In the genomic region with DNA sequence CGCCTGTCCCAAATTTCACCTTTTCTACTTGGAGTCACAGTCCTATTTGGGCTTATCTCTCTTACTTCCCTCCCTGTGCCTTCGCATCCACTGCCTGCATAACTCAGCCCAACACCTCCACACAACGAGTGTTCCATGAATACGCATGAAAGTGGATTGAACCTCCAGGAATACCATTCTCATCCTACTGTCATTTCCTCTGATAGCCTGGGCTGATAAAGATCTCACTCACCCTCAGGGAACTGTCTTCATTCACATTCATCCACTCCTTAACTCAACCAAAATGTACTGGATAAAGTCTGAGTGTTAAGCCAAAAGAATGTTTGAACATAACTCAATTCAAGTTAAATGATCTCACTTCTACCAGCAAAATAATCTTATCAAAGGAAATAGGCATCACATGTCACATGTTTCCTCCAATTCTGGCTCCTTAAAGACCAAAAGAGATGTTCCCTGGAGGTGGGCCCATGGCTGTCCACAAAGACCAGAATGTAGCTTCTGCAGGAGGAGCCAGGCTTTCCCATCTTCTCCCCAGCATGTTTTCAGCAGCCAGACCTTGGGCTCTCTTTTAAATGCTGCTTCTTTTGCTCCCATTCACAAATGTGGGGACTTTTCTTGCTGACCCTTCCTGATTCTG, we compare ENCODE assay signal across 32 cellular contexts. TPM values are rescaled to one million over a fixed set of nuclear protein-coding genes. Genes with fewer than 3 reads are reported as not detected.
A peak's percentile ranks its signal among the peaks of the same experiment; 100 is the strongest.
DNase-seq lines count a peak whose midpoint lies in the region; ATAC-seq, FAIRE-seq and TF ChIP-seq lines count a peak whose summit lies in the region.
"Had no signal": no experiment of that assay in that cellular context is flagged by ENCODE, and none has a peak within 500 bp of the region (broad histone marks: within the 10 kb centered on the region; RNA-seq: fewer than 3 reads in every experiment).

No MANE protein-coding gene starts in this region.

- H3K27me3 Mint-ChIP-seq in MCF 10A (ENCODE audit: insufficient read depth, unreplicated experiment): no peaks in the 10 kb centered on the region
- H3K27me3 Mint-ChIP-seq: stimulated activated naive B cell treated with anti-CD40 and anti-IgM and Interleukin-4, amounts not matched to agents 10 μg/mL and 1 μg/mL and 100 μg/mL, for 72 hours had no signal

- H2BK20ac ChIP-seq in IMR-90 (ENCODE audit: low read depth, low read length) (peak overlapping the region; percentile 50; the same call in 1 of the 2 replicates), H1 (ENCODE audit: low read length) (no peak overlapping the region; the same call in 1 of the 2 replicates)

- intact Hi-C loops in mammary epithelial cell (cut with micrococcal nuclease): no loop called here
- intact Hi-C loops in MCF 10A (cut with micrococcal nuclease): no loop called here
- intact Hi-C loops in IMR-90 (cut with micrococcal nuclease): no loop called here

- peak overlapping the region; percentile 53; the same call in 1 of the 2 replicates for H3K23ac ChIP-seq in IMR-90 (ENCODE audit: low read depth, low read length)
- no peak overlapping the region for H3K23ac ChIP-seq in H1 (ENCODE audit: insufficient read length)

- TF ChIP-seq RAD21 in IMR-90 (IDR thresholded peaks at IDR 0.05; ENCODE audit: low read length) (no peak), H1 (IDR thresholded peaks at IDR 0.05 in 1 of 2, conservative IDR thresholded peaks at IDR 0.05 in 1 of 2; ENCODE audit: low read depth in 2 of 2, low read length in 2 of 2) (no peak)

- H2AK5ac ChIP-seq in IMR-90 (ENCODE audit: low read depth, low read length) (peak overlapping the region; percentile 71; the same call in 1 of the 2 replicates), H1 (ENCODE audit: low read depth, low read length) (no peak overlapping the region; the same call in 1 of the 2 replicates)

- H3K23me2 ChIP-seq in H1 (ENCODE audit: low read depth, low read length): no peaks in the 10 kb centered on the region; the same call in 1 of the 2 replicates

- H2AK9ac ChIP-seq in IMR-90 (replicated peaks; ENCODE audit: low read depth, low read length, poor library complexity): no peak overlapping the region

- no peak overlapping the region for H3K4me2 ChIP-seq in mammary epithelial cell (ENCODE audit: insufficient read depth, low read depth, low read length)
- no peak overlapping the region for H3K4me2 ChIP-seq in IMR-90 (ENCODE audit: low read depth, low read length)
- peak overlapping the region in 1 of 2 experiments; percentile 36; a peak in 1 of 4 replicates for H3K4me2 ChIP-seq in H1 (ENCODE audit: insufficient read depth in 1 of 2, low read depth in 2 of 2, low read length in 2 of 2)
- no peak overlapping the region for H3K4me2 ChIP-seq in osteoblast (ENCODE audit: insufficient read depth, low read length)
- H3K4me2 ChIP-seq: hepatocyte had no signal

- peaks cover 2 to 17% of the 10 kb centered on the region in 2 experiments; a peak in 3 of 4 replicates for H3K79me1 ChIP-seq in IMR-90 (ENCODE audit: low read depth in 1 of 2, low read length in 2 of 2)
- no peaks in the 10 kb centered on the region for H3K79me1 ChIP-seq in H1 (ENCODE audit: low read depth, low read length)

- H3K4me3 ChIP-seq in mammary epithelial cell (replicated peaks in 1 of 3; ENCODE audit: insufficient read depth in 1 of 3, low read depth in 2 of 3, low read length in 3 of 3) (no peak overlapping the region), IMR-90 (ENCODE audit: insufficient read depth, low read depth, low read length) (no peak overlapping the region), H1 (ENCODE audit: extremely low read depth in 1 of 4, insufficient read depth in 2 of 4, low read depth in 3 of 4, low read length in 4 of 4) (no peak overlapping the region), osteoblast (ENCODE audit: insufficient read depth, low read length) (no peak overlapping the region)
- H3K4me3 ChIP-seq: hepatocyte, PC-9, skin epidermis, upper lobe of left lung had no signal

- H2BK12ac ChIP-seq in H1 (ENCODE audit: low read depth, low read length): 0 out of 2 replicates have a peak overlapping the region, but pooled peaks have one; percentile 75

- BruUV-seq in mammary epithelial cell (replicated peaks; lab: Mats Ljungman, UMichigan): no TSS peak
- no TSS peak for BruUV-seq in MCF 10A (replicated peaks; lab: Mats Ljungman, UMichigan)
- no TSS peak for BruUV-seq in IMR-90 (replicated peaks; lab: Mats Ljungman, UMichigan)

- H2BK5ac ChIP-seq in IMR-90 (ENCODE audit: low read depth, low read length, poor library complexity, severe bottlenecking) (no peak overlapping the region), H1 (ENCODE audit: low read depth, low read length) (no peak overlapping the region; the same call in 1 of the 2 replicates)

- H2BK15ac ChIP-seq in IMR-90 (ENCODE audit: low read depth, low read length) (peak overlapping the region; percentile 57; the same call in 1 of the 3 replicates), H1 (ENCODE audit: low read length) (no peak overlapping the region)

- H3K4me1 ChIP-seq in mammary epithelial cell (ENCODE audit: insufficient read depth, low read length): peaks cover 19% of the 10 kb centered on the region
- H3K4me1 ChIP-seq in IMR-90 (ENCODE audit: control insufficient read depth, insufficient read depth, low read length): peaks cover 3% of the 10 kb centered on the region
- peaks cover 0 to 16% (median 13%) of the 10 kb centered on the region in 4 experiments; a peak in 6 of 7 replicates for H3K4me1 ChIP-seq in H1 (replicated peaks in 1 of 4; ENCODE audit: control insufficient read depth in 3 of 4, insufficient read depth in 4 of 4, low read length in 3 of 4)
- H3K4me1 ChIP-seq in osteoblast (ENCODE audit: insufficient read depth, low read length): peaks cover 12% of the 10 kb centered on the region
- H3K4me1 ChIP-seq: parathyroid adenoma had no signal

- H3K18ac ChIP-seq in IMR-90 (ENCODE audit: low read depth, low read length): peak overlapping the region; percentile 2; the same call in 1 of the 2 replicates
- H3K18ac ChIP-seq in H1 (ENCODE audit: extremely low read depth, low read length): no peak overlapping the region

- H2BK120ac ChIP-seq in IMR-90 (ENCODE audit: low read depth, low read length) (peak overlapping the region; percentile 35; the same call in 1 of the 2 replicates), H1 (replicated peaks; ENCODE audit: low read depth, low read length) (peak overlapping the region; percentile 3)

- no peak overlapping the region for H3K4me3 Mint-ChIP-seq in MCF 10A (ENCODE audit: unreplicated experiment)
- H3K4me3 Mint-ChIP-seq: activated T-cell treated with anti-CD3 and anti-CD28 coated beads, Interleukin-2, amount 50 U/mL, for 72 hours; effector memory CD8-positive, alpha-beta T cell; memory B cell; stimulated activated naive B cell treated with anti-CD40 and anti-IgM and Interleukin-4, amounts not matched to agents 10 μg/mL and 1 μg/mL and 100 μg/mL, for 72 hours had no signal

- H2AFZ ChIP-seq in mammary epithelial cell (ENCODE audit: low read depth, low read length): peak overlapping the region; percentile 22
- H2AFZ ChIP-seq in IMR-90 (replicated peaks; ENCODE audit: low read length, poor library complexity): no peak overlapping the region
- H2AFZ ChIP-seq in H1 (ENCODE audit: low read length): 0 out of 2 replicates have a peak overlapping the region, but pooled peaks have one; percentile 27
- peak overlapping the region; percentile 32 for H2AFZ ChIP-seq in osteoblast (ENCODE audit: low read length)
- H2AFZ ChIP-seq: hepatocyte, parathyroid adenoma had no signal

- H3K27me3 ChIP-seq in mammary epithelial cell (ENCODE audit: insufficient read depth, low read length) (no peaks in the 10 kb centered on the region), IMR-90 (ENCODE audit: control insufficient read depth, insufficient read depth, low read length) (0 out of 2 replicates have a peak, but pooled peaks cover 2% of the 10 kb centered on the region), H1 (replicated peaks in 1 of 4; ENCODE audit: control insufficient read depth in 3 of 4, extremely low read depth in 1 of 4, insufficient read depth in 3 of 4, low read length in 3 of 4) (no peaks in the 10 kb centered on the region; a peak in 1 of 7 replicates), osteoblast (ENCODE audit: insufficient read depth, low read length) (no peaks in the 10 kb centered on the region)
- H3K27me3 ChIP-seq: hepatocyte, upper lobe of left lung had no signal

- TF ChIP-seq POLR2A in IMR-90 (IDR thresholded peaks at IDR 0.05; ENCODE audit: low read depth, low read length) (no peak), H1 (IDR thresholded peaks at IDR 0.05; ENCODE audit: control extremely low read depth in 1 of 2, low read depth in 2 of 2, low read length in 2 of 2) (no peak)

- FAIRE-seq in H1 (lab: Jason Lieb, UNC): no peak
- FAIRE-seq: frontal cortex had no signal

- no peaks in the 10 kb centered on the region for H4K20me1 ChIP-seq in mammary epithelial cell (ENCODE audit: insufficient read depth, low read length)
- no peaks in the 10 kb centered on the region for H4K20me1 ChIP-seq in IMR-90 (ENCODE audit: insufficient read depth, low read length)
- no peaks in the 10 kb centered on the region for H4K20me1 ChIP-seq in H1 (replicated peaks in 1 of 2; ENCODE audit: control insufficient read depth in 1 of 2, insufficient read depth in 2 of 2, low read length in 2 of 2)
- no peaks in the 10 kb centered on the region for H4K20me1 ChIP-seq in osteoblast (ENCODE audit: insufficient read depth, low read length)

- H3K4ac ChIP-seq in IMR-90 (ENCODE audit: low read depth, low read length) (peak overlapping the region; percentile 30; the same call in 1 of the 2 replicates), H1 (replicated peaks; ENCODE audit: insufficient read length, low read depth, low read length) (no peak overlapping the region)

- H3K9me3 ChIP-seq in mammary epithelial cell (replicated peaks; ENCODE audit: insufficient read depth, low read length) (peaks cover 4% of the 10 kb centered on the region), IMR-90 (ENCODE audit: control insufficient read depth, insufficient read depth, low read length) (peaks cover 6% of the 10 kb centered on the region; the same call in 1 of the 2 replicates), H1 (ENCODE audit: insufficient read depth in 2 of 2, low read depth in 1 of 2, low read length in 1 of 2) (no peaks in the 10 kb centered on the region), osteoblast (ENCODE audit: low read depth, low read length) (peaks cover 4% of the 10 kb centered on the region)
- H3K9me3 ChIP-seq: upper lobe of left lung had no signal

- dilution Hi-C loops in mammary epithelial cell (cut with HindIII; ENCODE audit: low sequenced_read_pairs) (loop anchor here (5.0 kb wide), 1 partner anchor 102 kb away; no protein-coding TSS in a partner anchor), IMR-90 (cut with HindIII; ENCODE audit: low sequenced_read_pairs, unreplicated experiment) (no loop called here)

- ATAC-seq in IMR-90 (ENCODE audit: low read depth): no peak
- no peak for ATAC-seq in GM19023 (IDR thresholded peaks at IDR 0.05; ENCODE audit: unreplicated experiment)
- ATAC-seq: activated T-cell treated with anti-CD3 and anti-CD28 coated beads, Interleukin-2, amount 50 U/mL, for 72 hours; effector memory CD8-positive, alpha-beta T cell; stimulated activated naive B cell treated with anti-CD40 and anti-IgM and Interleukin-4, amounts not matched to agents 10 μg/mL and 1 μg/mL and 100 μg/mL, for 72 hours had no signal

- POLR2A ChIA-PET in MCF 10A (lab: Yijun Ruan, JAX): no interaction called here
- POLR2A ChIA-PET in IMR-90 (lab: Charles Lee; ENCODE audit: unreplicated experiment): no interaction called here
- POLR2A ChIA-PET in H1 (lab: Charles Lee; ENCODE audit: partially characterized antibody): no interaction called here

- no peak for TF ChIP-seq EP300 in H1 (IDR thresholded peaks at IDR 0.05; ENCODE audit: borderline replicate concordance in 1 of 2, low read depth in 2 of 2, low read length in 2 of 2)

- TF ChIP-seq CTCF in mammary epithelial cell (conservative IDR thresholded peaks at IDR 0.05 in 1 of 2, IDR thresholded peaks at IDR 0.05 in 1 of 2; ENCODE audit: extremely low read depth in 1 of 2, insufficient read depth in 1 of 2, low read depth in 1 of 2, low read length in 2 of 2) (no peak), MCF 10A (IDR thresholded peaks at IDR 0.05; ENCODE audit: unreplicated experiment) (no peak), IMR-90 (conservative IDR thresholded peaks at IDR 0.05; ENCODE audit: low read depth, low read length) (no peak), H1 (IDR thresholded peaks at IDR 0.05; ENCODE audit: control extremely low read depth in 1 of 3, insufficient read depth in 1 of 3, low read depth in 1 of 3, low read length in 3 of 3) (no peak), osteoblast (IDR thresholded peaks at IDR 0.05; ENCODE audit: extremely low read depth, low read depth, low read length) (no peak)

- H3K9me3 Mint-ChIP-seq in MCF 10A (ENCODE audit: unreplicated experiment): no peaks in the 10 kb centered on the region
- H3K9me3 Mint-ChIP-seq: effector memory CD8-positive, alpha-beta T cell; memory B cell; stimulated activated naive B cell treated with anti-CD40 and anti-IgM and Interleukin-4, amounts not matched to agents 10 μg/mL and 1 μg/mL and 100 μg/mL, for 72 hours had no signal

- H3K56ac ChIP-seq in IMR-90 (ENCODE audit: extremely low read depth, insufficient read depth, low read length): no peak overlapping the region
- no peak overlapping the region for H3K56ac ChIP-seq in H1 (replicated peaks; ENCODE audit: insufficient read length, low read depth, low read length)

- peaks cover 6% of the 10 kb centered on the region for H3K36me3 Mint-ChIP-seq in MCF 10A (ENCODE audit: insufficient read depth, unreplicated experiment)
- H3K36me3 Mint-ChIP-seq: memory B cell; stimulated activated naive B cell treated with anti-CD40 and anti-IgM and Interleukin-4, amounts not matched to agents 10 μg/mL and 1 μg/mL and 100 μg/mL, for 72 hours had no signal

- H3K9me1 ChIP-seq in IMR-90 (ENCODE audit: insufficient read depth, low read length): no peaks in the 10 kb centered on the region

- CTCF ChIA-PET in mammary epithelial cell (lab: Charles Lee; ENCODE audit: low non-redundant PET) (no interaction called here), MCF 10A (lab: Yijun Ruan, JAX) (interaction anchor here (1.2 kb wide), 1 partner anchor 155 kb away, joined by 4 read pairs; no protein-coding TSS in a partner anchor), IMR-90 (lab: Yijun Ruan, JAX) (no interaction called here), H1 (lab: Charles Lee; ENCODE audit: partially characterized antibody) (interaction anchor here (0.9 kb wide), 1 partner anchor 109 kb away, joined by 4 read pairs; no protein-coding TSS in a partner anchor)

- H3K36me3 ChIP-seq in mammary epithelial cell (ENCODE audit: insufficient read depth, low read length) (no peaks in the 10 kb centered on the region), IMR-90 (ENCODE audit: control insufficient read depth, insufficient read depth, low read length) (no peaks in the 10 kb centered on the region), H1 (ENCODE audit: control insufficient read depth in 2 of 4, insufficient read depth in 4 of 4, low read length in 3 of 4) (no peaks in the 10 kb centered on the region), osteoblast (ENCODE audit: insufficient read depth, low read length) (no peaks in the 10 kb centered on the region)
- H3K36me3 ChIP-seq: upper lobe of left lung had no signal

- H4K5ac ChIP-seq in IMR-90 (ENCODE audit: low read depth, low read length) (0 out of 2 replicates have a peak overlapping the region, but pooled peaks have one; percentile 40), H1 (ENCODE audit: insufficient read length, low read depth, low read length) (no peak overlapping the region)

- H3K14ac ChIP-seq in IMR-90 (replicated peaks; ENCODE audit: low read depth, low read length) (no peak overlapping the region; the same call in 1 of the 2 replicates), H1 (ENCODE audit: insufficient read length) (no peak overlapping the region)

- H4K8ac ChIP-seq in IMR-90 (ENCODE audit: low read depth in 2 of 2, low read length in 2 of 2): peak overlapping the region in 1 of 2 experiments; percentile 33; a peak in 2 of 4 replicates
- no peak overlapping the region for H4K8ac ChIP-seq in H1 (ENCODE audit: extremely low read depth, insufficient read depth, low read length)

- peaks cover 2% of the 10 kb centered on the region for H3K4me1 Mint-ChIP-seq in MCF 10A (ENCODE audit: insufficient read depth, unreplicated experiment)
- H3K4me1 Mint-ChIP-seq: memory B cell; stimulated activated naive B cell treated with anti-CD40 and anti-IgM and Interleukin-4, amounts not matched to agents 10 μg/mL and 1 μg/mL and 100 μg/mL, for 72 hours had no signal

- in situ Hi-C loops in mammary epithelial cell (cut with MboI; ENCODE audit: low sequenced_read_pairs in 2 of 2) (no loop called here), IMR-90 (cut with MboI; ENCODE audit: low sequenced_read_pairs) (loop anchor here (25.0 kb wide), 1 partner anchor 548 kb away; a partner anchor contains a TSS)

- WGBS in mammary epithelial cell (ENCODE audit: low coverage, missing lambda C conversion rate): 70% methylated on average over 4 of the region's 4 CpGs
- WGBS in IMR-90 (ENCODE audit: extremely low coverage in 2 of 2, insufficient read length in 1 of 2), 2 experiments: 84% methylated on average over 4 of the region's 4 CpGs; no CpG with 5 or more reads in 1 of the 2 experiments
- WGBS in H1 (ENCODE audit: extremely low coverage in 1 of 2, insufficient coverage in 1 of 2, insufficient read length in 1 of 2, insufficient replicate concordance in 2 of 2, low coverage in 1 of 2, low lambda C conversion rate in 2 of 2, missing lambda C conversion rate in 1 of 2), 2 experiments: 94% methylated on average over 4 of the region's 4 CpGs; no CpG with 5 or more reads in 1 of the 2 experiments

- no peak overlapping the region for H3K27ac Mint-ChIP-seq in MCF 10A (ENCODE audit: low read depth, unreplicated experiment)
- H3K27ac Mint-ChIP-seq: activated T-cell treated with anti-CD3 and anti-CD28 coated beads, Interleukin-2, amount 50 U/mL, for 72 hours; effector memory CD8-positive, alpha-beta T cell; memory B cell; stimulated activated naive B cell treated with anti-CD40 and anti-IgM and Interleukin-4, amounts not matched to agents 10 μg/mL and 1 μg/mL and 100 μg/mL, for 72 hours had no signal

- H3K27ac ChIP-seq in mammary epithelial cell (ENCODE audit: insufficient read depth, low read depth, low read length) (no peak overlapping the region), IMR-90 (ENCODE audit: insufficient read depth, low read length) (no peak overlapping the region), H1 (ENCODE audit: low read depth, low read length) (no peak overlapping the region), osteoblast (ENCODE audit: low read depth, low read length) (no peak overlapping the region)
- H3K27ac ChIP-seq: 22Rv1, C4-2B, hepatocyte, parathyroid adenoma, PC-9, skin epidermis had no signal

- H3K9ac ChIP-seq in mammary epithelial cell (ENCODE audit: insufficient read depth, low read length): no peak overlapping the region
- no peak overlapping the region for H3K9ac ChIP-seq in IMR-90 (ENCODE audit: low read depth, low read length)
- no peak overlapping the region for H3K9ac ChIP-seq in H1 (replicated peaks in 1 of 4; ENCODE audit: extremely low read depth in 1 of 4, low read depth in 3 of 4, low read length in 3 of 4)
- H3K9ac ChIP-seq: parathyroid adenoma had no signal

- H4K91ac ChIP-seq in IMR-90 (ENCODE audit: insufficient read depth, low read depth, low read length) (0 out of 2 replicates have a peak overlapping the region, but pooled peaks have one; percentile 39), H1 (replicated peaks; ENCODE audit: insufficient read length, low read length) (no peak overlapping the region)

- no peak for DNase-seq in mammary epithelial cell
- DNase-seq in MCF 10A (ENCODE audit: unreplicated experiment): no peak
- no peak for DNase-seq in IMR-90
- no peak for DNase-seq in H1 (ENCODE audit: low read depth in 1 of 2, low spot score in 2 of 2)
- no peak for DNase-seq in osteoblast (ENCODE audit: insufficient read length, low spot score, missing footprints)
- no peak for DNase-seq in NCI-H2081 (lab: John Stamatoyannopoulos, UW)
- no peak for DNase-seq in NCI-H82 (lab: John Stamatoyannopoulos, UW)
- DNase-seq: activated CD4-positive, alpha-beta T cell treated with anti-CD3 and anti-CD28 coated beads, Interleukin-2, amount 50 U/mL, for 48 hours; activated CD4-positive, CD25-positive, alpha-beta regulatory T cell treated with anti-CD3 and anti-CD28 coated beads, Interleukin-2, amount 50 U/mL, for 72 hours; activated T-cell treated with anti-CD3 and anti-CD28 coated beads, Interleukin-2, amount 50 U/mL, for 72 hours; Calu3; cortex of kidney; DMS79 treated with DMSO at 0.1 percent for 48 hours; effector memory CD8-positive, alpha-beta T cell; NCI-H1105; NCI-H187 treated with DMSO at 0.1 percent for 48 hours; NCI-H526 treated with DMSO at 0.1 percent for 48 hours; retina; Right ventricle myocardium superior; stimulated activated naive B cell treated with anti-CD40 and anti-IgM and Interleukin-4, amounts not matched to agents 10 μg/mL and 1 μg/mL and 100 μg/mL, for 72 hours; substantia nigra; T-helper 2 cell; upper lobe of left lung had no signal

- H3K79me2 ChIP-seq in mammary epithelial cell (ENCODE audit: insufficient read depth, low read length): no peaks in the 10 kb centered on the region
- H3K79me2 ChIP-seq in H1 (ENCODE audit: control insufficient read depth in 1 of 2, insufficient read depth in 2 of 2, low read length in 2 of 2): no peaks in the 10 kb centered on the region
- H3K79me2 ChIP-seq in osteoblast (ENCODE audit: insufficient read depth, low read length): no peaks in the 10 kb centered on the region
- H3K79me2 ChIP-seq: hepatocyte, parathyroid adenoma had no signal

RNA-seq across cellular contexts. Expression of a gene that starts 28.4 kb away (rescaled TPM):
- total RNA-seq in mammary epithelial cell (100 to 1,000 TPM; 160 to 219 TPM), MCF 10A (2022) (134 and 136 TPM in 2 replicates), IMR-90 (2012; rRNA removed) (487 and 522 TPM in 2 replicates), osteoblast (246 and 274 TPM in 2 replicates)
- polyA plus RNA-seq in mammary epithelial cell (52.8 TPM), IMR-90 (2012; rRNA removed) (206 and 225 TPM in 2 replicates), H1 (2011; rRNA removed) (35.1 and 39.5 TPM in 2 replicates)
- polyA minus RNA-seq in mammary epithelial cell: 319 TPM
- polyA plus RNA-seq in IMR-90 (2012; cell fraction: cytosol; rRNA removed): 126 and 196 TPM in 2 replicates
- polyA plus RNA-seq in IMR-90 (2012; cell fraction: nucleus; rRNA removed; ENCODE audit: low replicate concordance): 1,045 and 1,428 TPM in 2 replicates
- 69.1 and 70.4 TPM in 2 replicates for total RNA-seq in H1 (2021; fragmentation: NEBNext Ultra II Directional; extraction: Animal tissue kit (Norgen Biotek cat#: 25700))
- 41.2 TPM for polyA plus RNA-seq in H1 (2011; cell fraction: cytosol; rRNA removed)
- 199 TPM for polyA plus RNA-seq in H1 (2011; cell fraction: nucleus; rRNA removed)
- polyA plus RNA-seq in H1 (2012, experiment 1 of 2): 39.2 to 59.2 TPM (median 43.1 TPM) in 4 replicates
- 4.4 TPM for polyA plus RNA-seq in H1 (2012, experiment 2 of 2)
- 15.5 TPM for polyA plus RNA-seq in H1 (2013, experiment 1 of 2)
- polyA plus RNA-seq in H1 (2013, experiment 2 of 2): 15.1 TPM
- 338 and 362 TPM in 2 replicates for polyA minus RNA-seq in H1 (2011; rRNA and poly(A)+ RNA removed)
- polyA minus RNA-seq in H1 (2011; cell fraction: cytosol; rRNA and poly(A)+ RNA removed): 58.9 TPM
- 347 TPM for polyA minus RNA-seq in H1 (2011; cell fraction: nucleus; rRNA and poly(A)+ RNA removed)

Comparison
In these comparisons a context has a peak if more than half of its experiments do, and no peak if none do; other contexts are left out.
1. CTCF ChIA-PET loops: an anchor here in MCF 10A (1.2 kb wide) and H1 (0.9 kb wide); none called in mammary epithelial cell and IMR-90.